ENCODE assay signal across 9 cellular contexts in the genomic region with DNA sequence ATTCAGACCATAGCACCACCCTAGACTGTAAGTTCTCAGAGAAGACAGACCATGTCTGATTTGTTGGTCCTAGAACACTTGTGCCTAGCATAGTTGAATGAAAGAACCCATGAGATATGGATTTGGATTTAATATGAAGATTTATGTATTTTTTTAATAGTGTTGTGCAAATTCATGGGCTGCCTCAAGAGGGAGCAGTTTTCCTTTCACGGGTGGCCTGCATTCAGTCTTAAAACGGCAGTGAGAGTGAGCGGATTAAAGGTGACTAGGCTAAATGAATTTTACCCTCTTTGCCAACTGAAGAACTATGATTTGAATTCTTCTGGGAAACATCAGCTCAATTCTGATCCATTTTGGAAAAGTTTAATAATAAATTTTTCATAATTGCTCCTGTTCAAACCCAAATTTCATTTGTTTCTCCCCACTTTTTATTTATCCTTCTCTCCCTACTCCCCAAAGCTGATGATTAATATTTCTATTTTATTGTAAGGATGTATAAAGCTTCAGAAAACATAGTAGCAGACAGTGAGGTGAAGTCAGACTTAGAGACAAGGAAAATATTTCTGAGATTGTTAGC.
A peak's percentile ranks its signal among the peaks of the same experiment; 100 is the strongest.
DNase-seq lines count a peak whose midpoint lies in the region; ATAC-seq and TF ChIP-seq lines count a peak whose summit lies in the region.
"Had no signal": no experiment of that assay in that cellular context is flagged by ENCODE, and none has a peak within 500 bp of the region (broad histone marks: within the 10 kb centered on the region; RNA-seq: fewer than 3 reads in every experiment).

No MANE protein-coding gene starts in this region.

- POLR2A ChIA-PET in BJ (lab: Charles Lee) = no interaction called here

- no peak for TF ChIP-seq POLR2A in spleen (IDR thresholded peaks at IDR 0.05)

- H3K4me1 ChIP-seq in spleen = no peaks in the 10 kb centered on the region

- intact Hi-C loops in dorsolateral prefrontal cortex (cut with DNase I) = no loop called here
- intact Hi-C loops in spleen (cut with DNase I; ENCODE audit: low total_unique reads) = no loop called here

- peak; percentile 75 for ATAC-seq in HG02973 (IDR thresholded peaks at IDR 0.05; ENCODE audit: unreplicated experiment)
- ATAC-seq: T-cell had no signal

- H3K4me3 ChIP-seq in BJ (ENCODE audit: low read depth, low read length) (no peak overlapping the region), dorsolateral prefrontal cortex (no peak overlapping the region), spleen (no peak overlapping the region)

- 33 to 46% (median 39%) methylated on average over 3 of the region's 3 CpGs for WGBS in spleen, 5 donors

- no peaks in the 10 kb centered on the region for H3K9me3 ChIP-seq in spleen

- H3K27me3 ChIP-seq in BJ (ENCODE audit: control insufficient read depth, insufficient read depth, low read length) = no peaks in the 10 kb centered on the region
- H3K27me3 ChIP-seq in dorsolateral prefrontal cortex = no peaks in the 10 kb centered on the region
- no peaks in the 10 kb centered on the region for H3K27me3 ChIP-seq in spleen (replicated peaks in 1 of 7)

- TF ChIP-seq CTCF in BJ (IDR thresholded peaks at IDR 0.05; ENCODE audit: insufficient read depth, low read depth, low read length) (peak; percentile 46), GM13976 (IDR thresholded peaks at IDR 0.05; ENCODE audit: borderline replicate concordance, control extremely low read depth, extremely low read depth, insufficient read depth, missing control alignments) (peak; percentile 31), dorsolateral prefrontal cortex (IDR thresholded peaks at IDR 0.05 in 54 of 56, conservative IDR thresholded peaks at IDR 0.05 in 2 of 56; ENCODE audit: low read depth in 1 of 56, partially characterized antibody in 56 of 56) (peak in 46 of 56 donors; percentile 9 to 52 (median 32)), spleen (IDR thresholded peaks at IDR 0.05 in 8 of 11, conservative IDR thresholded peaks at IDR 0.05 in 3 of 11) (peak in 7 of 11 experiments; percentile 13 to 54 (median 38))

- H3K27ac ChIP-seq in dorsolateral prefrontal cortex (no peak overlapping the region), spleen (no peak overlapping the region)

- H3K36me3 ChIP-seq in BJ (ENCODE audit: control insufficient read depth, insufficient read depth, low read length) = no peaks in the 10 kb centered on the region
- H3K36me3 ChIP-seq in spleen = no peaks in the 10 kb centered on the region

- CTCF ChIA-PET in BJ (lab: Yijun Ruan, JAX) = interaction anchor here (0.5 to 0.9 kb wide), 3 partner anchors 9 to 26 kb away, joined by 3 read pairs; no protein-coding TSS in a partner anchor

- in situ Hi-C loops in GM13976 (cut with MboI; ENCODE audit: low sequenced_read_pairs, unreplicated experiment) = loop anchor here (25.0 kb wide), 1 partner anchor 388 kb away; no protein-coding TSS in a partner anchor

- DNase-seq in BJ (ENCODE audit: low read depth) (no peak), GM13976 (ENCODE audit: low spot score) (peak; percentile 32), NOMO-1 treated with DMSO at 0.1 percent for 48 hours (lab: John Stamatoyannopoulos, UW; ENCODE audit: unreplicated experiment) (peak; percentile 22), dorsolateral prefrontal cortex (no peak), spleen (no peak)
- no peak for DNase-seq in NK-92 treated with Interleukin-12 subunit alpha and Interleukin-12 subunit beta, amount 100 ng/mL, for 24 hours (lab: John Stamatoyannopoulos, UW)
- no peak for DNase-seq in activated effector memory CD4-positive, alpha-beta T cell treated with anti-CD3 and anti-CD28 coated beads, Interleukin-2, amount 50 U/mL, for 16 hours

Comparison
In these comparisons a context has a peak if more than half of its experiments do, and no peak if none do; other contexts are left out.
1. DNase-seq: peak in GM13976 (single experiment) and NOMO-1 treated with DMSO at 0.1 percent for 48 hours (single experiment); none in BJ (single experiment), dorsolateral prefrontal cortex (0 of 10), spleen (single experiment), NK-92 treated with Interleukin-12 subunit alpha and Interleukin-12 subunit beta, amount 100 ng/mL, for 24 hours (single experiment) and activated effector memory CD4-positive, alpha-beta T cell treated with anti-CD3 and anti-CD28 coated beads, Interleukin-2, amount 50 U/mL, for 16 hours (single experiment).
2. Peak in every context shown above with its lines, with median percentiles within 50 percentile points of each other: CTCF ChIP-seq.